Comparison of ENCODE assay signal across 1 cellular context in the genomic region with DNA sequence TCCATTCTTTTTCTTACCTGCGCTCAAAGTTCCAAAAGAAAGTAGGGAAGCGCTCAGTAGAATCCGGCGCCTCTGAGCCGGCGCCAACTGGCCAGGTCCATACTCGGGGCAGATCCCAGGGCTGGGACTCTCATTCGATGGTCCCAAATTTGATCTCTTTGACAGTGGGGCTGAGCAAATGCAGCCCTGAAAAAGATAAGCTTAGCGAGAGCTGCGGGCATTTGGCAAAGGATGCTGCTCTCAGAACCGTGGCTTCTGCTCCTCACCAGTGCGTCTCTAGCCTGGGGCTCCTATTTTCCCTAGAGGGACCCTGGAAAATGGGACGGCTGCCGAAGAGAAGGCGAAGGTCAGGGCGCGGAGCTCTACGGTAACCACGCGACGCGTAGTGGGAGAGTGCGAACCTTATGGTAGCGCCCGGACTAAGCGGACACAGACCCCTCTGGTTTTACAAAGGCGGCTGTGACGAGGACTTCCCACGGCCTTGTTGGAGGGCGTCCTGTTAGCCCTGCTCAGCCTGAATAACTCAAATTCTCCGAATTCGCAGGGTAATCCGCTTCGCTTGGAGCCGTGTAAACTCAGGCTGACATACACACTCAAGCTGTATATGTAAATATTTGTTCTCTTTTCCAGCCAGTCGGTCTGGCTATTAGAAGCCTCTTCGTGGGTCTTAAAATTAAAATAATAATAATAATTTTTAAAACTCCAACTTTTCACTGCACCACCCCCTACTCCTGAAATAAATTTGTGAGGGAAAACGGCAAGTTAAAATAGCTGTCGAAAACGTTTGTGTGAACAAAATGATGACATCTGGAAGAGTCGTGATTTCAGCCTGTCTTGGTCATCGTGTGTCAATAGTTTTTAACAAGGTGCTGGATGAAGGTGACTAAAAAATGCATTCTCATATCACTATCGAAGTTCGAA.
A peak's percentile ranks its signal among the peaks of the same experiment; 100 is the strongest.
TF ChIP-seq lines count a peak whose summit lies in the region.

No MANE protein-coding gene starts in this region.

TF ChIP-seq in GM23338, 12 proteins besides CTCF, POLR2A, EP300 and RAD21 (continued from another document):
- TF ChIP-seq REST (IDR thresholded peaks at IDR 0.05; ENCODE audit: unreplicated experiment), result no peak
- TF ChIP-seq ZNF114 (CRISPR knock-in tag; IDR thresholded peaks at IDR 0.05), result no peak
- no peak for TF ChIP-seq ZNF331 (CRISPR knock-in tag; IDR thresholded peaks at IDR 0.05; ENCODE audit: low read depth)
- TF ChIP-seq, protein P1, sequence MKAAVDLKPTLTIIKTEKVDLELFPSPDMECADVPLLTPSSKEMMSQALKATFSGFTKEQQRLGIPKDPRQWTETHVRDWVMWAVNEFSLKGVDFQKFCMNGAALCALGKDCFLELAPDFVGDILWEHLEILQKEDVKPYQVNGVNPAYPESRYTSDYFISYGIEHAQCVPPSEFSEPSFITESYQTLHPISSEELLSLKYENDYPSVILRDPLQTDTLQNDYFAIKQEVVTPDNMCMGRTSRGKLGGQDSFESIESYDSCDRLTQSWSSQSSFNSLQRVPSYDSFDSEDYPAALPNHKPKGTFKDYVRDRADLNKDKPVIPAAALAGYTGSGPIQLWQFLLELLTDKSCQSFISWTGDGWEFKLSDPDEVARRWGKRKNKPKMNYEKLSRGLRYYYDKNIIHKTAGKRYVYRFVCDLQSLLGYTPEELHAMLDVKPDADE (IDR thresholded peaks at IDR 0.05), result no peak
- TF ChIP-seq JUNB (IDR thresholded peaks at IDR 0.05; ENCODE audit: unreplicated experiment), result no peak
- peak; percentile 79 for TF ChIP-seq EZH2phosphoT487 (IDR thresholded peaks at IDR 0.05; ENCODE audit: unreplicated experiment)
- no peak for TF ChIP-seq CREB1 (CRISPR knock-in tag; IDR thresholded peaks at IDR 0.05; ENCODE audit: low read depth)
- TF ChIP-seq EZH2 (IDR thresholded peaks at IDR 0.05; ENCODE audit: low read depth, unreplicated experiment), result peak; percentile 84
- TF ChIP-seq POLR2AphosphoS5 (IDR thresholded peaks at IDR 0.05; ENCODE audit: low read depth), result no peak
